Comparison of ENCODE assay signal across 4 cellular contexts in genomic region chr5:90902170-90902569, GRCh38.
"Had no signal": no experiment of that assay in that cellular context is flagged by ENCODE, and none has a peak within 500 bp of the region (broad histone marks: within the 10 kb centered on the region; RNA-seq: fewer than 3 reads in every experiment).

No MANE protein-coding gene starts in this region.

- H3K27ac ChIP-seq: KMS-11 had no signal

- H3K4me3 ChIP-seq: GM23338 had no signal

- H3K9ac ChIP-seq: KMS-11 had no signal

- DNase-seq: H9, HCEC 1CT had no signal

- ATAC-seq: GM23338 had no signal
